ENCODE assay signal across 1 cellular context in genomic region chr15:71713191-71713798, GRCh38.
TF ChIP-seq lines count a peak whose summit lies in the region.

No MANE protein-coding gene starts in this region.

TF ChIP-seq in neural cell, 6 proteins besides CTCF, POLR2A, EP300 and RAD21 (continued from another document):
- TF ChIP-seq REST (IDR thresholded peaks at IDR 0.05; ENCODE audit: borderline replicate concordance), result peak; percentile 41
